In the genomic region with DNA sequence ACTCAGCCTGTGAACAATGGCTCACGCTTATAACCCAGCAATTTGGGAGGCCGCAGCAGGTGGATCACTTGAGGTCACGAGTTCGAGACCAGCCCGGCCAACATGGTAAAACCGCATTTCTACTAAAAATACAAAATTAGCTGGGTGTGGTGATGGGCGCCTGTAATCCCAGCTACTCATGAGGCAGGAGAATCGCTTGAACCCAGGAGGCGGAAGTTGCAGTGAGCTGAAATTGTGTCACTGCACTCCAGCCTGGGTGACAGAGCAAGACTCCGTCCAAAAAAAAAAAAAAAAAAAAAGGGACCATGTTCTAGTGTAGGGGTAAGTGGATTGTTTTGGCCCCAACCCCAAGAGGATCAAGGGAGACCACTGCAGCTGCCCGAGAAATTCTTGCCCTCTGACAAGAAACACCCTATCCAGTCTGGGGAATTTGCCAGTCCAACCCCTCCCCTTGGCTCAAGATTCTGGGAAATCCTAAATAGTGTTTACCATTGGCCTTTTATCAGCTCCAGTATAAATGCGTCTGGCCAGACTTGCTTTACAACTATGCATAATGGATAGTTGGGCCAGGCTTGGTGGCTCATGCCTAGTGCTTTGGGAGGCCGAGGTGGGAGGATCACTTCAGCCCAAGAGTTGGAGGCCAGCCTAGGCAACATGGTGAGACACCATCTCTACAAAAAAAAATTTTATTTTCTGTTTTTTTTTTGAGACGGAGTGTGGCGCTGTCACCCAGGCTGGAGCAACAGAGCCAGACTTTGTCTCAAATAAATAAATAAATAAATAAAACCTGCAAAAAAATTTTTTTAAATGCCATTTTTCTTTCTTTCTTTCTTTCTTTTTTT, we compare ENCODE assay signal across 1 cellular context.
TF ChIP-seq lines count a peak whose summit lies in the region.

No MANE protein-coding gene starts in this region.

TF ChIP-seq in IMR-90, 13 proteins besides CTCF, POLR2A, EP300 and RAD21 (continued from another document):
- TF ChIP-seq SMC3 (IDR thresholded peaks at IDR 0.05; ENCODE audit: low read depth, low read length) (no peak), BHLHE40 (IDR thresholded peaks at IDR 0.05; ENCODE audit: low read depth, low read length) (no peak), MAFK (IDR thresholded peaks at IDR 0.05; ENCODE audit: low read depth, low read length) (no peak), MAZ (IDR thresholded peaks at IDR 0.05; ENCODE audit: borderline replicate concordance, low read depth, low read length) (no peak), RCOR1 (IDR thresholded peaks at IDR 0.05; ENCODE audit: insufficient replicate concordance, low read length) (no peak), MXI1 (IDR thresholded peaks at IDR 0.05; ENCODE audit: borderline replicate concordance, low read depth, low read length) (no peak), ELK1 (IDR thresholded peaks at IDR 0.05; ENCODE audit: borderline replicate concordance, low read depth, low read length) (no peak)
TF ChIP-seq in IMR-90: peak in this region for 0.
